ENCODE assay signal across 11 cellular contexts in the genomic region with DNA sequence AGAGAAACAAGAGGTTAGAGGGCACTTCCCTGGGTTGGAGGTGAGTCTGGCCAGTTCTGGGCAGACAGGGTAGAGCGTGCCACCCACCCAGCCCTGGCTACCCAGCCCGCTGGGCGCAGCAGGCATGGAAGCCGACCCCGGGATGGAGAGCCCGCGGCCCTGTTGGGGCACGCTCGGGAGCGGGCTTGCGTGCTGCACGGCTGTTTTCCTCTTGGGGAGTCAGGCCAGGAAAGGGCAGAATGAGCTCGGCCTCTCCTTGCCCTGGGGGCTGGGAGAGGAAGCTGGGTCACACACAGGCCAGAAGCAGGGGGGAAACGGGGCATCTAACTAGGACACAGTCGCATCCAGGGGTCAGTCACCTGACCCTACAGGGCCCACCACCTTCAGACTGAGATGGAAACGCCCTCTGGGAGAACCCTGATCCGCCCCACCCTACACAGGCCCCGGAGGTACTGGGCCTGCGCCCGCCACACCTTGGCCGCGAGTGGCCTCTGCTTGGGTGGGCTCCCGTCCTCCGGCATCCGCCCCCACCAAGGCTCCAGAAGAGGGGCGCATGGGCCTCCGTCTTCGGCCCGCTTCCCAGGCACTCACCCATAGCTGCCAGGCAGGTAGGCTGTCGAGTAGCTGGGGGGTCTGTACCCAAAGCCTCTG. TPM values are rescaled to one million over a fixed set of nuclear protein-coding genes. Genes with fewer than 3 reads are reported as not detected.
DNase-seq lines count a peak whose midpoint lies in the region; ATAC-seq and TF ChIP-seq lines count a peak whose summit lies in the region.
"Had no signal": no experiment of that assay in that cellular context is flagged by ENCODE, and none has a peak within 500 bp of the region (broad histone marks: within the 10 kb centered on the region; RNA-seq: fewer than 3 reads in every experiment).

No MANE protein-coding gene starts in this region.

- H3K27ac Mint-ChIP-seq in brain = peak overlapping the region in 2 of 5 experiments; percentile 84 to 85
- H3K27ac Mint-ChIP-seq in activated CD8-positive, alpha-beta T cell treated with anti-CD3 and anti-CD28 coated beads for 36 hours = no peak overlapping the region
- H3K27ac Mint-ChIP-seq: activated T-helper 1 cell treated with anti-CD3 and anti-CD28 coated beads, Interleukin-12 subunit alpha, Interleukin-12 subunit beta, Interleukin-2, Interleukin-4 antibody, amounts not matched to agents 30 ng/mL and 10 ng/mL and 1 ng/mL, durations not matched to agents 14 hours and 24 hours and 36 hours had no signal

- H3K27me3 ChIP-seq in BLaER1 treated with 17β-estradiol and CSF1 and Interleukin-3, amounts not matched to agents 10 nM and 100 nM = no peaks in the 10 kb centered on the region

- peaks cover 32% of the 10 kb centered on the region for H3K36me3 Mint-ChIP-seq in brain
- peaks cover 51% of the 10 kb centered on the region for H3K36me3 Mint-ChIP-seq in activated CD8-positive, alpha-beta T cell treated with anti-CD3 and anti-CD28 coated beads for 36 hours (ENCODE audit: low read depth)
- H3K36me3 Mint-ChIP-seq: natural killer cell treated with Interleukin-12 subunit alpha and Interleukin-12 subunit beta and Interleukin-15 and Interleukin-18, amount 100 ng/mL, for 72 hours had no signal

- H3K9ac ChIP-seq in BLaER1 treated with 17β-estradiol and CSF1 and Interleukin-3, amounts not matched to agents 10 nM and 100 nM = peak overlapping the region in 9 of 11 experiments; percentile 15 to 60 (median 49); a peak in 11 of 22 replicates

- peak overlapping the region in 3 of 5 experiments; percentile 44 to 82 (median 73) for H3K4me3 Mint-ChIP-seq in brain
- H3K4me3 Mint-ChIP-seq in activated CD8-positive, alpha-beta T cell treated with anti-CD3 and anti-CD28 coated beads for 36 hours = no peak overlapping the region
- H3K4me3 Mint-ChIP-seq: activated T-helper 1 cell treated with anti-CD3 and anti-CD28 coated beads, Interleukin-12 subunit alpha, Interleukin-12 subunit beta, Interleukin-2, Interleukin-4 antibody, amounts not matched to agents 30 ng/mL and 10 ng/mL and 1 ng/mL, durations not matched to agents 14 hours and 24 hours and 36 hours; natural killer cell treated with Interleukin-12 subunit alpha and Interleukin-12 subunit beta and Interleukin-15 and Interleukin-18, amount 100 ng/mL, for 72 hours had no signal

- H3K4me1 Mint-ChIP-seq in brain = peaks cover 48% of the 10 kb centered on the region
- H3K4me1 Mint-ChIP-seq in activated CD8-positive, alpha-beta T cell treated with anti-CD3 and anti-CD28 coated beads for 36 hours (ENCODE audit: low read depth) = peaks cover 15% of the 10 kb centered on the region

- DNase-seq in left ventricle myocardium superior = no peak
- no peak for DNase-seq in sciatic nerve (ENCODE audit: low spot score)
- no peak for DNase-seq in activated CD8-positive, alpha-beta T cell treated with anti-CD3 and anti-CD28 coated beads for 36 hours
- DNase-seq in NCI-H1048 (lab: John Stamatoyannopoulos, UW) = no peak
- DNase-seq in NCI-H526 treated with DMSO at 0.1 percent for 48 hours (lab: John Stamatoyannopoulos, UW) = no peak
- no peak for DNase-seq in MV-4-11 (lab: John Stamatoyannopoulos, UW)

- peaks cover 3% of the 10 kb centered on the region for H3K27me3 Mint-ChIP-seq in brain
- H3K27me3 Mint-ChIP-seq in activated CD8-positive, alpha-beta T cell treated with anti-CD3 and anti-CD28 coated beads for 36 hours = no peaks in the 10 kb centered on the region
- H3K27me3 Mint-ChIP-seq: IgD-negative memory B cell; natural killer cell treated with Interleukin-12 subunit alpha and Interleukin-12 subunit beta and Interleukin-15 and Interleukin-18, amount 100 ng/mL, for 72 hours had no signal

- intact Hi-C loops in left ventricle myocardium superior (cut with micrococcal nuclease) (no loop called here), sciatic nerve (cut with DNase I) (no loop called here)
- intact Hi-C loops in activated CD8-positive, alpha-beta T cell treated with anti-CD3 and anti-CD28 coated beads for 36 hours (cut with micrococcal nuclease) = no loop called here

- no peak for TF ChIP-seq CTCF in brain (conservative IDR thresholded peaks at IDR 0.05)
- no peak for TF ChIP-seq CTCF in activated CD8-positive, alpha-beta T cell treated with anti-CD3 and anti-CD28 coated beads for 36 hours (IDR thresholded peaks at IDR 0.05)

- POLR2A ChIA-PET in activated CD8-positive, alpha-beta T cell treated with anti-CD3 and anti-CD28 coated beads for 36 hours (lab: Charles Lee) = interaction anchor here (0.5 to 12.5 kb wide), 7 partner anchors 14 to 153 kb away, joined by 3 to 195 read pairs (median 4); partner anchors contain the start of genes CD68, CHRNB1, SENP3 and TMEM102

- H3K36me3 ChIP-seq in BLaER1 treated with 17β-estradiol and CSF1 and Interleukin-3, amounts not matched to agents 10 nM and 100 nM = peaks cover 37 to 85% (median 75%) of the 10 kb centered on the region in 11 experiments

- peaks cover 0 to 53% (median 12%) of the 10 kb centered on the region in 11 experiments; a peak in 13 of 22 replicates for H4K20me1 ChIP-seq in BLaER1 treated with 17β-estradiol and CSF1 and Interleukin-3, amounts not matched to agents 10 nM and 100 nM

- H3K4me3 ChIP-seq in BLaER1 treated with 17β-estradiol and CSF1 and Interleukin-3, amounts not matched to agents 10 nM and 100 nM = no peak overlapping the region

- H3K4me2 ChIP-seq in BLaER1 treated with 17β-estradiol and CSF1 and Interleukin-3, amounts not matched to agents 10 nM and 100 nM = peak overlapping the region in 6 of 11 experiments; percentile 48 to 95 (median 57); a peak in 11 of 22 replicates

- ATAC-seq in left ventricle myocardium superior (peak; percentile 2), sciatic nerve (peak; percentile 31)
- ATAC-seq in activated CD8-positive, alpha-beta T cell treated with anti-CD3 and anti-CD28 coated beads for 36 hours = no peak

- peaks cover 0 to 2% (median 0%) of the 10 kb centered on the region in 5 experiments for H3K9me3 Mint-ChIP-seq in brain
- H3K9me3 Mint-ChIP-seq in activated CD8-positive, alpha-beta T cell treated with anti-CD3 and anti-CD28 coated beads for 36 hours = no peaks in the 10 kb centered on the region
- H3K9me3 Mint-ChIP-seq: activated T-helper 1 cell treated with anti-CD3 and anti-CD28 coated beads, Interleukin-12 subunit alpha, Interleukin-12 subunit beta, Interleukin-2, Interleukin-4 antibody, amounts not matched to agents 30 ng/mL and 10 ng/mL and 1 ng/mL, durations not matched to agents 14 hours and 24 hours and 36 hours; IgD-negative memory B cell; natural killer cell treated with Interleukin-12 subunit alpha and Interleukin-12 subunit beta and Interleukin-15 and Interleukin-18, amount 100 ng/mL, for 72 hours had no signal

- H3K27ac ChIP-seq in BLaER1 treated with 17β-estradiol and CSF1 and Interleukin-3, amounts not matched to agents 10 nM and 100 nM = peak overlapping the region in 6 of 11 experiments; percentile 6 to 53 (median 36); a peak in 6 of 22 replicates

- no peaks in the 10 kb centered on the region for H3K9me3 ChIP-seq in BLaER1 treated with 17β-estradiol and CSF1 and Interleukin-3, amounts not matched to agents 10 nM and 100 nM (replicated peaks in 1 of 11)

- peaks cover 33 to 62% (median 53%) of the 10 kb centered on the region in 10 experiments for H3K4me1 ChIP-seq in BLaER1 treated with 17β-estradiol and CSF1 and Interleukin-3, amounts not matched to agents 10 nM and 100 nM

- CTCF ChIA-PET in activated CD8-positive, alpha-beta T cell treated with anti-CD3 and anti-CD28 coated beads for 36 hours (lab: Charles Lee) = interaction anchor here (0.8 to 3.3 kb wide), 27 partner anchors 8 to 323 kb away, joined by 3 to 20 read pairs (median 5); partner anchors contain the start of genes CD68, FXR2 and TMEM95

RNA-seq across cellular contexts. Expression of gene SOX15, which starts 1.2 kb away (rescaled TPM):
- polyA plus RNA-seq in brain (ENCODE audit: insufficient read depth, low read depth, low replicate concordance) = 5.3 TPM
- total RNA-seq in left ventricle myocardium superior (1.2 TPM), sciatic nerve (5.1 TPM)
- under 1 TPM in 1 of 2 experiments, not detected in 1; 0.25 TPM for total RNA-seq in activated CD8-positive, alpha-beta T cell treated with anti-CD3 and anti-CD28 coated beads for 36 hours
- polyA plus RNA-seq: IgD-negative memory B cell had no signal

RNA-seq across cellular contexts. Expression of gene MPDU1, which starts 5.0 kb away (rescaled TPM):
- 148 TPM for polyA plus RNA-seq in brain (ENCODE audit: insufficient read depth, low read depth, low replicate concordance)
- total RNA-seq in left ventricle myocardium superior (28.0 TPM), sciatic nerve (21.4 TPM)
- total RNA-seq in activated CD8-positive, alpha-beta T cell treated with anti-CD3 and anti-CD28 coated beads for 36 hours = 10 to 100 TPM; 50.9 to 51.4 TPM

RNA-seq across cellular contexts. Expression of gene CD68, which starts 9.2 kb away (rescaled TPM):
- polyA plus RNA-seq in brain (ENCODE audit: insufficient read depth, low read depth, low replicate concordance) = 23.2 TPM
- total RNA-seq in left ventricle myocardium superior = 26.6 TPM
- 83.0 TPM for total RNA-seq in sciatic nerve
- total RNA-seq in activated CD8-positive, alpha-beta T cell treated with anti-CD3 and anti-CD28 coated beads for 36 hours = 10 to 100 TPM; 11.4 to 12.9 TPM

RNA-seq across cellular contexts. Expression of gene FXR2, which starts 26.0 kb away (rescaled TPM):
- polyA plus RNA-seq in brain (ENCODE audit: insufficient read depth, low read depth, low replicate concordance) = 127 TPM
- 103 TPM for total RNA-seq in left ventricle myocardium superior
- 46.5 TPM for total RNA-seq in sciatic nerve
- 10 to 100 TPM; 28.6 to 33.1 TPM for total RNA-seq in activated CD8-positive, alpha-beta T cell treated with anti-CD3 and anti-CD28 coated beads for 36 hours

RNA-seq across cellular contexts. Expression of gene SENP3, which starts 27.0 kb away (rescaled TPM):
- polyA plus RNA-seq in brain (ENCODE audit: insufficient read depth, low read depth, low replicate concordance) = 125 TPM
- total RNA-seq in left ventricle myocardium superior = 32.8 TPM
- total RNA-seq in sciatic nerve = 39.8 TPM
- total RNA-seq in activated CD8-positive, alpha-beta T cell treated with anti-CD3 and anti-CD28 coated beads for 36 hours = 10 to 100 TPM; 60.2 to 63.2 TPM
